ENCODE assay signal across 15 cellular contexts in genomic region chr11:35056391-35057093, GRCh38.
A peak's percentile ranks its signal among the peaks of the same experiment; 100 is the strongest.
DNase-seq lines count a peak whose midpoint lies in the region; ATAC-seq and TF ChIP-seq lines count a peak whose summit lies in the region.
"Had no signal": no experiment of that assay in that cellular context is flagged by ENCODE, and none has a peak within 500 bp of the region (broad histone marks: within the 10 kb centered on the region; RNA-seq: fewer than 3 reads in every experiment).

No MANE protein-coding gene starts in this region.

- H3K4me1 ChIP-seq in breast epithelium, result no peaks in the 10 kb centered on the region
- H3K4me1 ChIP-seq: tibial artery had no signal

- TF ChIP-seq CTCF in MCF 10A (IDR thresholded peaks at IDR 0.05; ENCODE audit: unreplicated experiment), result no peak
- TF ChIP-seq CTCF in breast epithelium (IDR thresholded peaks at IDR 0.05), result no peak

- TF ChIP-seq POLR2A in breast epithelium (IDR thresholded peaks at IDR 0.05), result no peak

- H3K9me3 ChIP-seq in breast epithelium, result no peaks in the 10 kb centered on the region
- H3K9me3 ChIP-seq: neutrophil, tibial artery had no signal

- no peaks in the 10 kb centered on the region for H3K27me3 ChIP-seq in breast epithelium
- H3K27me3 ChIP-seq: neutrophil, tibial artery had no signal

- no peak overlapping the region for H3K4me3 Mint-ChIP-seq in MCF 10A (ENCODE audit: unreplicated experiment)
- no peak overlapping the region for H3K4me3 Mint-ChIP-seq in activated naive CD8-positive, alpha-beta T cell treated with anti-CD3 and anti-CD28 coated beads, Interleukin-2, amount 50 U/mL, for 24 hours
- H3K4me3 Mint-ChIP-seq: WTC11 had no signal

- POLR2A ChIA-PET in MCF 10A (lab: Yijun Ruan, JAX), result interaction anchor here (0.7 to 1.7 kb wide), 3 partner anchors 15 to 94 kb away, joined by 3 read pairs; no protein-coding TSS in a partner anchor

- H3K4me3 ChIP-seq in breast epithelium, result no peak overlapping the region
- H3K4me3 ChIP-seq: tibial artery had no signal

- CTCF ChIA-PET in MCF 10A (lab: Yijun Ruan, JAX), result interaction anchor here (0.5 to 0.7 kb wide), 2 partner anchors 87 to 148 kb away, joined by 3 to 4 read pairs; no protein-coding TSS in a partner anchor

- DNase-seq in MCF 10A (ENCODE audit: unreplicated experiment) (peak; percentile 38), breast epithelium (ENCODE audit: low spot score in 2 of 2) (no peak), foreskin melanocyte (peak; percentile 41), NCI-H2196 treated with DMSO at 0.1 percent for 48 hours (lab: John Stamatoyannopoulos, UW; ENCODE audit: unreplicated experiment) (no peak), NCI-H2107 (lab: John Stamatoyannopoulos, UW) (no peak), HCEC 1CT (no peak)
- DNase-seq in activated naive CD8-positive, alpha-beta T cell treated with anti-CD3 and anti-CD28 coated beads, Interleukin-2, amount 50 U/mL, for 24 hours, result no peak
- DNase-seq in stimulated activated CD4-positive, alpha-beta T cell treated with anti-CD3 and anti-CD28 coated beads, Interleukin-2, amount 100 ng/mL, for 24 hours, result no peak
- DNase-seq: CD8-positive, alpha-beta memory T cell; hippocampal formation; NCI-H2081; NCI-H524 treated with DMSO at 0.1 percent for 48 hours; tibial artery had no signal

- no peaks in the 10 kb centered on the region for H3K36me3 Mint-ChIP-seq in MCF 10A (ENCODE audit: insufficient read depth, unreplicated experiment)
- H3K36me3 Mint-ChIP-seq in activated naive CD8-positive, alpha-beta T cell treated with anti-CD3 and anti-CD28 coated beads, Interleukin-2, amount 50 U/mL, for 24 hours (ENCODE audit: low read depth), result peaks cover 25% of the 10 kb centered on the region
- H3K36me3 Mint-ChIP-seq: WTC11 had no signal

- no peaks in the 10 kb centered on the region for H3K36me3 ChIP-seq in breast epithelium
- H3K36me3 ChIP-seq: neutrophil, tibial artery had no signal

- intact Hi-C loops in MCF 10A (cut with micrococcal nuclease) (no loop called here), breast epithelium (cut with DNase I; ENCODE audit: low total_unique reads) (no loop called here)

- no peak overlapping the region for H3K27ac ChIP-seq in breast epithelium
- H3K27ac ChIP-seq: tibial artery had no signal

- no peaks in the 10 kb centered on the region for H3K27me3 Mint-ChIP-seq in MCF 10A (ENCODE audit: insufficient read depth, unreplicated experiment)
- H3K27me3 Mint-ChIP-seq in activated naive CD8-positive, alpha-beta T cell treated with anti-CD3 and anti-CD28 coated beads, Interleukin-2, amount 50 U/mL, for 24 hours, result no peaks in the 10 kb centered on the region

- H3K9me3 Mint-ChIP-seq in MCF 10A (ENCODE audit: unreplicated experiment), result no peaks in the 10 kb centered on the region
- peaks cover 26% of the 10 kb centered on the region for H3K9me3 Mint-ChIP-seq in activated naive CD8-positive, alpha-beta T cell treated with anti-CD3 and anti-CD28 coated beads, Interleukin-2, amount 50 U/mL, for 24 hours
- H3K9me3 Mint-ChIP-seq: CD8-positive, alpha-beta memory T cell had no signal

- no TSS peak for BruUV-seq in MCF 10A (replicated peaks; lab: Mats Ljungman, UMichigan)

- peaks cover 6% of the 10 kb centered on the region for H3K4me1 Mint-ChIP-seq in MCF 10A (ENCODE audit: insufficient read depth, unreplicated experiment)
- H3K4me1 Mint-ChIP-seq in activated naive CD8-positive, alpha-beta T cell treated with anti-CD3 and anti-CD28 coated beads, Interleukin-2, amount 50 U/mL, for 24 hours, result peaks cover 47% of the 10 kb centered on the region

- peak overlapping the region; percentile 57 for H3K27ac Mint-ChIP-seq in MCF 10A (ENCODE audit: low read depth, unreplicated experiment)
- H3K27ac Mint-ChIP-seq in activated naive CD8-positive, alpha-beta T cell treated with anti-CD3 and anti-CD28 coated beads, Interleukin-2, amount 50 U/mL, for 24 hours, result peak overlapping the region; percentile 60
- H3K27ac Mint-ChIP-seq: WTC11 had no signal

- no peak for ATAC-seq in activated naive CD8-positive, alpha-beta T cell treated with anti-CD3 and anti-CD28 coated beads, Interleukin-2, amount 50 U/mL, for 24 hours
- ATAC-seq: WTC11 had no signal

Comparison
In these comparisons a context has a peak if more than half of its experiments do, and no peak if none do; other contexts are left out.
1. DNase-seq: peak in MCF 10A (single experiment) and foreskin melanocyte (single experiment); none in breast epithelium (0 of 2), activated naive CD8-positive, alpha-beta T cell treated with anti-CD3 and anti-CD28 coated beads, Interleukin-2, amount 50 U/mL, for 24 hours (single experiment), NCI-H2196 treated with DMSO at 0.1 percent for 48 hours (single experiment), NCI-H2107 (single experiment), stimulated activated CD4-positive, alpha-beta T cell treated with anti-CD3 and anti-CD28 coated beads, Interleukin-2, amount 100 ng/mL, for 24 hours (0 of 2) and HCEC 1CT (single experiment).